In genomic region chr3:98556164-98557130, GRCh38 we compare ENCODE assay signal across 9 cellular contexts. TPM values are rescaled to one million over a fixed set of nuclear protein-coding genes. Genes with fewer than 3 reads are reported as not detected.
DNase-seq lines count a peak whose midpoint lies in the region; ATAC-seq and TF ChIP-seq lines count a peak whose summit lies in the region.
"Had no signal": no experiment of that assay in that cellular context is flagged by ENCODE, and none has a peak within 500 bp of the region (broad histone marks: within the 10 kb centered on the region; RNA-seq: fewer than 3 reads in every experiment).

No MANE protein-coding gene starts in this region.

- H3K27me3 Mint-ChIP-seq in endothelial cell (ENCODE audit: unreplicated experiment): peaks cover 5% of the 10 kb centered on the region
- H3K27me3 Mint-ChIP-seq: brain had no signal

- H3K27ac Mint-ChIP-seq in endothelial cell (ENCODE audit: unreplicated experiment): no peak overlapping the region
- H3K27ac Mint-ChIP-seq: brain had no signal

- H3K9me3 Mint-ChIP-seq in endothelial cell (ENCODE audit: unreplicated experiment): no peaks in the 10 kb centered on the region

- no peaks in the 10 kb centered on the region for H3K36me3 Mint-ChIP-seq in endothelial cell (ENCODE audit: low read depth, unreplicated experiment)
- H3K36me3 Mint-ChIP-seq: brain had no signal

- no peak for TF ChIP-seq CTCF in endothelial cell (IDR thresholded peaks at IDR 0.05; ENCODE audit: unreplicated experiment)

- peak; percentile 81 for DNase-seq in stimulated activated naive CD4-positive, alpha-beta T cell treated with Interleukin-2 at 50 U/mL for 16 hours (lab: John Stamatoyannopoulos, UW)
- DNase-seq in stimulated activated naive CD4-positive, alpha-beta T cell (lab: John Stamatoyannopoulos, UW): no peak
- peak; percentile 39 for DNase-seq in activated T-cell treated with anti-CD3 and anti-CD28 coated beads, Interleukin-2, amount 50 U/mL, for 1 hour
- peak; percentile 51 to 53 for DNase-seq in stimulated activated CD4-positive, alpha-beta T cell treated with anti-CD3 and anti-CD28 coated beads, Interleukin-2, amount 100 ng/mL, for 48 hours
- DNase-seq in islet precursor cell (no peak), NCI-H2227 treated with DMSO at 0.1 percent for 48 hours (lab: John Stamatoyannopoulos, UW) (no peak), endothelial cell (ENCODE audit: low spot score) (no peak)

- ATAC-seq in HG03521 (IDR thresholded peaks at IDR 0.05; ENCODE audit: unreplicated experiment): peak; percentile 75

- no peak overlapping the region for H3K4me3 Mint-ChIP-seq in endothelial cell (ENCODE audit: unreplicated experiment)
- H3K4me3 Mint-ChIP-seq: brain had no signal

- peaks cover 14% of the 10 kb centered on the region for H3K4me1 Mint-ChIP-seq in endothelial cell (ENCODE audit: unreplicated experiment)
- H3K4me1 Mint-ChIP-seq: brain had no signal

RNA-seq across cellular contexts. Expression of gene GPR15, which starts 24.7 kb away (rescaled TPM):
- not detected for total RNA-seq in endothelial cell (ENCODE audit: unreplicated experiment)

RNA-seq across cellular contexts. Expression of gene CLDND1, which starts 33.7 kb away (rescaled TPM):
- 118 TPM for total RNA-seq in endothelial cell (ENCODE audit: unreplicated experiment)

RNA-seq across cellular contexts. Expression of gene CPOX, which starts 37.0 kb away (rescaled TPM):
- 21.5 TPM for total RNA-seq in endothelial cell (ENCODE audit: unreplicated experiment)

RNA-seq across cellular contexts. Expression of gene OR5K2, which starts 59.0 kb away (rescaled TPM):
- total RNA-seq in endothelial cell (ENCODE audit: unreplicated experiment): not detected

Comparison
In these comparisons a context has a peak if more than half of its experiments do, and no peak if none do; other contexts are left out.
1. DNase-seq: peak in stimulated activated naive CD4-positive, alpha-beta T cell treated with Interleukin-2 at 50 U/mL for 16 hours (single experiment), activated T-cell treated with anti-CD3 and anti-CD28 coated beads, Interleukin-2, amount 50 U/mL, for 1 hour (single experiment) and stimulated activated CD4-positive, alpha-beta T cell treated with anti-CD3 and anti-CD28 coated beads, Interleukin-2, amount 100 ng/mL, for 48 hours (2 of 2); none in stimulated activated naive CD4-positive, alpha-beta T cell (0 of 6), islet precursor cell (single experiment), NCI-H2227 treated with DMSO at 0.1 percent for 48 hours (single experiment) and endothelial cell (single experiment).